ENCODE assay signal across 8 cellular contexts in the genomic region with DNA sequence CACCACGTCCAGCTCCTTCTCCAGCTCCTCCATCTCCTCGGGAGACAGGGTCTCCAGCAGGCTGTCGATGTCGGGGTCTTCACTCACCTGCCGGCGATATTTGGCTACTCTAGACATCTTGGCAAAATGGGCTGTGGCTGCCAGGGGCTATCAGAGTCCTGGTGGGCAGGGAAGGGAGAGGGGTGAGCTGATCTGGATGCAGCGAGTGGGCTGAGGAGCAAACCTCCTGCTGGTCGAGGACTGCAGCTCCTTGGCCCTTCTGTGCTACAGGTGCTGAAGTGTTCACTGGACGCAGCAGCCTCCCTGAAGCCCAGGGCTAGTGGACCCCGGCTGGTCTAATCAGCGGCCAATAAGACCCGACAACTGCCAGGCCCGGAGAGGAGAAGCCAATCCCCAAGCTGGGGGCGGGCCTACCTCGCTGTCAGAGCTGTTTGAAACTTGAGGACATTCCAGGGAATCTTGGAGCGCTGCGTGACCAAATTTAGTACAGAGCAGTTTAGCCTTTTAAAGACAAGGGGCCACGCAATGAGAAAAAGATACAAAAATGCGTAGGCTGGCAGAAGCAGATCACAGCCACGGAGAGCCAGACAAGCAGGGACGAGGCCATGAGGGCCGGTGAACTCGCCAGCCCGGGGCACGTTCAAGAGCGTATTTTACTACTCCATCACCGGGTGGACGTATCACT. TPM values are rescaled to one million over a fixed set of nuclear protein-coding genes. Genes with fewer than 3 reads are reported as not detected.
DNase-seq lines count a peak whose midpoint lies in the region; ATAC-seq, FAIRE-seq and TF ChIP-seq lines count a peak whose summit lies in the region.

A gene (minus strand): TSS at position 325 of the 685 bp plus-strand sequence. CDS start 208 bp downstream, at position 117.

- H3K4me1 ChIP-seq in GM12878 (ENCODE audit: control insufficient read depth, insufficient read depth, low read length), result no peaks in the 10 kb centered on the region
- peaks cover 5% of the 10 kb centered on the region for H3K4me1 ChIP-seq in parathyroid adenoma

- peaks cover 7% of the 10 kb centered on the region for H3K36me3 Mint-ChIP-seq in Calu3 (ENCODE audit: insufficient read depth, unreplicated experiment)

- RAD21 ChIA-PET in GM12878 (lab: Charles Lee; ENCODE audit: unreplicated experiment), result no interaction called here

- H3K9me3 ChIP-seq in GM12878 (replicated peaks; ENCODE audit: control insufficient read depth, insufficient read depth, low read length), result no peaks in the 10 kb centered on the region
- H3K9me3 ChIP-seq in parathyroid adenoma (ENCODE audit: control insufficient read depth, low read length), result no peaks in the 10 kb centered on the region

- SMC1A ChIA-PET in GM12878 (lab: Charles Lee; ENCODE audit: uncharacterized antibody, unreplicated experiment), result no interaction called here

- H3K27me3 Mint-ChIP-seq in Calu3 (ENCODE audit: unreplicated experiment), result peaks cover 45% of the 10 kb centered on the region

- TF ChIP-seq CTCF in Calu3 (IDR thresholded peaks at IDR 0.05; ENCODE audit: unreplicated experiment) (no peak), GM12878 (IDR thresholded peaks at IDR 0.05 in 2 of 3, conservative IDR thresholded peaks at IDR 0.05 in 1 of 3; ENCODE audit: control insufficient read depth in 2 of 3, extremely low read depth in 1 of 3, insufficient read depth in 1 of 3, low read depth in 3 of 3, low read length in 3 of 3) (no peak), parathyroid adenoma (IDR thresholded peaks at IDR 0.05) (no peak)

- TF ChIP-seq POLR2A in GM12878 (IDR thresholded peaks at IDR 0.05; ENCODE audit: low read depth, low read length), result no peak

- H3K9ac ChIP-seq in GM12878 (ENCODE audit: control insufficient read depth, insufficient read depth, low read length), result no peak within 1 kb of the TSS
- H3K9ac ChIP-seq in parathyroid adenoma, result no peak within 1 kb of the TSS

- no peaks in the 10 kb centered on the region for H3K79me2 ChIP-seq in GM12878 (ENCODE audit: control insufficient read depth, insufficient read depth, low read length)
- H3K79me2 ChIP-seq in parathyroid adenoma, result no peaks in the 10 kb centered on the region

- POLR2A ChIA-PET in GM12878 (lab: Charles Lee), result no interaction called here

- no peaks in the 10 kb centered on the region for H3K9me3 Mint-ChIP-seq in Calu3 (ENCODE audit: low read depth, unreplicated experiment)

- H2AFZ ChIP-seq in GM12878 (ENCODE audit: control insufficient read depth, low read depth, low read length) (no peak within 1 kb of the TSS; the same call in 1 of the 2 replicates), parathyroid adenoma (peak within 1 kb of the TSS; percentile 81)

- no peak for FAIRE-seq in GM12878 (lab: Jason Lieb, UNC)

- H4K20me1 ChIP-seq in GM12878 (ENCODE audit: control insufficient read depth, insufficient read depth), result no peaks in the 10 kb centered on the region

- peak; percentile 58 for ATAC-seq in GM12878
- no peak for ATAC-seq in GM18907 (IDR thresholded peaks at IDR 0.05; ENCODE audit: unreplicated experiment)
- ATAC-seq in GM19351 (IDR thresholded peaks at IDR 0.05; ENCODE audit: unreplicated experiment), result no peak

- H3K27ac Mint-ChIP-seq in Calu3 (ENCODE audit: unreplicated experiment), result no peak within 1 kb of the TSS

- H3K4me3 Mint-ChIP-seq in Calu3 (ENCODE audit: low read depth, unreplicated experiment), result peak within 1 kb of the TSS; percentile 69

- H3K4me3 ChIP-seq in GM12878 (no peak within 1 kb of the TSS), parathyroid adenoma (ENCODE audit: low read depth, low read length) (peak within 1 kb of the TSS; percentile 68)

- no peak for TF ChIP-seq EP300 in GM12878 (IDR thresholded peaks at IDR 0.05; ENCODE audit: borderline replicate concordance in 1 of 2, control insufficient read depth in 1 of 2, low read depth in 2 of 2, low read length in 2 of 2)

- H3K36me3 ChIP-seq in GM12878 (ENCODE audit: control insufficient read depth in 2 of 2, insufficient read depth in 2 of 2, low read length in 1 of 2), result no peaks in the 10 kb centered on the region
- H3K36me3 ChIP-seq in parathyroid adenoma (ENCODE audit: control insufficient read depth, insufficient read depth, low read length), result no peaks in the 10 kb centered on the region

- H3K4me2 ChIP-seq in GM12878 (ENCODE audit: control insufficient read depth, insufficient read depth) (no peak within 1 kb of the TSS), parathyroid adenoma (ENCODE audit: low read length) (peak within 1 kb of the TSS; percentile 95)

- peaks cover 16% of the 10 kb centered on the region for H3K4me1 Mint-ChIP-seq in Calu3 (ENCODE audit: low read depth, unreplicated experiment)

- CTCF ChIA-PET in Calu3 (lab: Charles Lee), result interaction anchor here (0.6 to 1.2 kb wide), 4 partner anchors 9 to 88 kb away, joined by 3 to 8 read pairs (median 4); a partner anchor contains a TSS
- CTCF ChIA-PET in GM12878 (lab: Yijun Ruan, JAX), result interaction anchor here (2.8 kb wide), 1 partner anchor 51 kb away, joined by 9 read pairs; no protein-coding TSS in a partner anchor

- H3K27ac ChIP-seq in GM12878 (ENCODE audit: control insufficient read depth, insufficient read depth) (no peak within 1 kb of the TSS), parathyroid adenoma (peak within 1 kb of the TSS; percentile 83)

- WGBS in GM12878 (ENCODE audit: insufficient coverage, insufficient replicate concordance, low lambda C conversion rate, missing lambda C conversion rate), result 9% methylated on average over 28 of the region's 28 CpGs

- no peak for TF ChIP-seq RAD21 in GM12878 (IDR thresholded peaks at IDR 0.05; ENCODE audit: insufficient read depth, low read depth, low read length)

- DNase-seq in Calu3 (peak; percentile 76), NCI-H146 treated with DMSO at 0.1 percent for 48 hours (lab: John Stamatoyannopoulos, UW; ENCODE audit: unreplicated experiment) (peak; percentile 43), GM12878 (ENCODE audit: low read depth, low spot score) (no peak), hepatic stellate cell (ENCODE audit: low spot score) (peak; percentile 87)
- DNase-seq in activated CD8-positive, alpha-beta memory T cell treated with anti-CD3 and anti-CD28 coated beads for 24 hours, result no peak

- intact Hi-C loops in Calu3 (cut with micrococcal nuclease; ENCODE audit: unreplicated experiment), result no loop called here
- intact Hi-C loops in GM12878 (cut with micrococcal nuclease; ENCODE audit: unreplicated experiment), result no loop called here

- no TSS peak for BruUV-seq in Calu3 (replicated peaks; lab: Mats Ljungman, UMichigan)
- BruUV-seq in GM12878 (replicated peaks; lab: Mats Ljungman, UMichigan), result no TSS peak

- in situ Hi-C loops in GM12878 (cut with MboI), result no loop called here

- H3K27me3 ChIP-seq in GM12878 (replicated peaks in 1 of 2; ENCODE audit: control insufficient read depth in 2 of 2, insufficient read depth in 2 of 2, low read length in 1 of 2) (peaks cover 13 to 17% of the 10 kb centered on the region in 2 experiments), parathyroid adenoma (ENCODE audit: control insufficient read depth, insufficient read depth, low read length) (no peaks in the 10 kb centered on the region)

TF ChIP-seq in GM12878, 131 proteins besides CTCF, POLR2A, EP300 and RAD21:
- TF ChIP-seq MEF2A (IDR thresholded peaks at IDR 0.05; ENCODE audit: insufficient read depth, low read depth, low read length) (no peak), SUZ12 (IDR thresholded peaks at IDR 0.05; ENCODE audit: unreplicated experiment) (peak; percentile 56)

RNA-seq across cellular contexts. Expression of the gene that starts here (rescaled TPM):
- not detected in 2 replicates for total RNA-seq in Calu3 (2022)
- not detected in 2 replicates for total RNA-seq in GM12878 (2013; cell fraction: nucleolus; rRNA removed)
- total RNA-seq in GM12878 (2014; rRNA removed), result not detected in 2 replicates
- total RNA-seq in GM12878 (2014; rRNA removed; fragmentation: Illumina TruSeq; extraction: Trizol), result not detected in 2 replicates
- 0.11 and 0.15 TPM in 2 replicates for total RNA-seq in GM12878 (2021)
- polyA plus RNA-seq in GM12878 (2011; ENCODE audit: low read depth), result not detected
- not detected in 2 replicates for polyA plus RNA-seq in GM12878 (2011; rRNA removed)
- polyA plus RNA-seq in GM12878 (2011; cell fraction: cytosol; rRNA removed), result not detected in 2 replicates
- polyA plus RNA-seq in GM12878 (2011; cell fraction: nucleus; rRNA removed), result not detected in 2 replicates
- polyA plus RNA-seq in GM12878 (2012), result not detected in 2 replicates
- not detected in 2 replicates for polyA plus RNA-seq in GM12878 (2014; fragmentation: Illumina TruSeq; extraction: Trizol)
- polyA plus RNA-seq in GM12878 (2014; fragmentation: Nextera tagmentation; extraction: Ambion mirVana), result not detected
- polyA plus RNA-seq in GM12878 (2014; rRNA removed), result not detected in 2 replicates
- polyA plus RNA-seq in GM12878 (2016; fragmentation: Nextera tagmentation; extraction: Ambion mirVana), result not detected
- not detected in 2 replicates for polyA minus RNA-seq in GM12878 (2011; rRNA and poly(A)+ RNA removed)
- polyA minus RNA-seq in GM12878 (2011; cell fraction: cytosol; rRNA and poly(A)+ RNA removed), result not detected in 2 replicates
- polyA minus RNA-seq in GM12878 (2011; cell fraction: nucleus; rRNA and poly(A)+ RNA removed), result not detected in 2 replicates

Comparison
In these comparisons a context has a peak if more than half of its experiments do, and no peak if none do; other contexts are left out.
1. Peak in DNase-seq in Calu3; RNA of the gene not detected or under 1 TPM.
2. Peak in ATAC-seq in GM12878; RNA of the gene not detected or under 1 TPM.
3. DNase-seq: peak in NCI-H146 treated with DMSO at 0.1 percent for 48 hours (single experiment) and hepatic stellate cell (single experiment); none in GM12878 (single experiment) and activated CD8-positive, alpha-beta memory T cell treated with anti-CD3 and anti-CD28 coated beads for 24 hours (single experiment).